Comparison of ENCODE assay signal across 11 cellular contexts in the genomic region with DNA sequence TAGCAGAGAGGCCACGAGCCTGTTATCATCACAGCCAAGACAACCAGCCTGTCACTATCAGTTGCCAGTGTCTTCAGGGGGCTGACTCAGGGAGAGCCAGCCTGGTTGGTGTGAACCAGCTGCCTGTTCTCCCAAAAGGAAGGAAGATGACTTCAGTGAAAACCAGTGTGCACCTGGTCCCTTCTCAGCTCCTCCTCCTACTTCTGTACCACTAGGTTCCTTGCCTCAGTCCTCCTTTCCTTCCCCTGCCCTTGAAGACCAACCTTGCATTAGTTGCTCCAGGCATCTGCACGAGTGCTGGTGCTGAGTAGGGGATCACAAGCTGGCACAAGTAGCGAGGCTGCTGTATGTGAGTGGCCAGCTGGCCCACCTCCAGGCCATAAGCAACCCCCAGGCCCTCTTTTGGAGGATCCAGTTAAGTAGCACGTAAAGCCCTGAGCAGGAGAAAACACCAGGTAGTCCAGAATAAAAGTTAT. TPM values are rescaled to one million over a fixed set of nuclear protein-coding genes. Genes with fewer than 3 reads are reported as not detected.
DNase-seq lines count a peak whose midpoint lies in the region; ATAC-seq and TF ChIP-seq lines count a peak whose summit lies in the region.
"Had no signal": no experiment of that assay in that cellular context is flagged by ENCODE, and none has a peak within 500 bp of the region (broad histone marks: within the 10 kb centered on the region; RNA-seq: fewer than 3 reads in every experiment).

No MANE protein-coding gene starts in this region.

- ATAC-seq in GM21423 (IDR thresholded peaks at IDR 0.05; ENCODE audit: unreplicated experiment) (peak; percentile 6), lower lobe of right lung (no peak)
- ATAC-seq: T-cell had no signal

- TF ChIP-seq CTCF in GM12864 (IDR thresholded peaks at IDR 0.05; ENCODE audit: low read depth, low read length, missing control alignments), result no peak
- no peak for TF ChIP-seq CTCF in left ventricle myocardium inferior (IDR thresholded peaks at IDR 0.05; ENCODE audit: borderline replicate concordance)
- no peak for TF ChIP-seq CTCF in lower lobe of right lung (IDR thresholded peaks at IDR 0.05)

- peak; percentile 47 for DNase-seq in GM12864 (ENCODE audit: low read depth)
- peak; percentile 48 for DNase-seq in NCI-H69 (lab: John Stamatoyannopoulos, UW)
- no peak for DNase-seq in left ventricle myocardium inferior
- no peak for DNase-seq in HK-2 (ENCODE audit: unreplicated experiment)
- DNase-seq in lower lobe of right lung, result no peak
- DNase-seq in EL, result no peak
- DNase-seq in activated naive CD8-positive, alpha-beta T cell treated with anti-CD3 and anti-CD28 coated beads for 36 hours, result no peak

- H3K9me3 ChIP-seq in left ventricle myocardium inferior (replicated peaks) (no peaks in the 10 kb centered on the region), lower lobe of right lung (no peaks in the 10 kb centered on the region)
- H3K9me3 ChIP-seq: suprapubic skin had no signal

- H3K27me3 ChIP-seq in left ventricle myocardium inferior (ENCODE audit: low read depth) (no peaks in the 10 kb centered on the region), lower lobe of right lung (ENCODE audit: low read depth) (no peaks in the 10 kb centered on the region)
- H3K27me3 ChIP-seq: suprapubic skin had no signal

- H3K4me3 ChIP-seq in GM12864 (ENCODE audit: low read depth, low read length) (peak overlapping the region; percentile 49), left ventricle myocardium inferior (peak overlapping the region; percentile 46), lower lobe of right lung (no peak overlapping the region)
- H3K4me3 ChIP-seq: suprapubic skin had no signal

- H3K27me3 Mint-ChIP-seq in activated naive CD8-positive, alpha-beta T cell treated with anti-CD3 and anti-CD28 coated beads for 36 hours, result no peaks in the 10 kb centered on the region
- H3K27me3 Mint-ChIP-seq: T-cell had no signal

- H3K4me1 ChIP-seq in left ventricle myocardium inferior (peaks cover 20% of the 10 kb centered on the region), lower lobe of right lung (peaks cover 12% of the 10 kb centered on the region)
- H3K4me1 ChIP-seq: parathyroid adenoma had no signal

- intact Hi-C loops in left ventricle myocardium inferior (cut with micrococcal nuclease) (loop anchor here (10.0 kb wide), 1 partner anchor 57 kb away; the partner anchor contains the start of gene PLEKHH3), lower lobe of right lung (cut with DNase I) (no loop called here)

- H3K36me3 Mint-ChIP-seq in activated naive CD8-positive, alpha-beta T cell treated with anti-CD3 and anti-CD28 coated beads for 36 hours, result peaks cover 19% of the 10 kb centered on the region

- H3K27ac ChIP-seq in left ventricle myocardium inferior (replicated peaks), result peak overlapping the region; percentile 89
- H3K27ac ChIP-seq in lower lobe of right lung, result no peak overlapping the region
- H3K27ac ChIP-seq: parathyroid adenoma, suprapubic skin had no signal

- H3K4me1 Mint-ChIP-seq in activated naive CD8-positive, alpha-beta T cell treated with anti-CD3 and anti-CD28 coated beads for 36 hours, result peaks cover 2% of the 10 kb centered on the region

- no peaks in the 10 kb centered on the region for H3K9me3 Mint-ChIP-seq in activated naive CD8-positive, alpha-beta T cell treated with anti-CD3 and anti-CD28 coated beads for 36 hours
- H3K9me3 Mint-ChIP-seq: T-cell had no signal

- no peak overlapping the region for H3K4me3 Mint-ChIP-seq in activated naive CD8-positive, alpha-beta T cell treated with anti-CD3 and anti-CD28 coated beads for 36 hours
- H3K4me3 Mint-ChIP-seq: T-cell had no signal

- no peak overlapping the region for H3K27ac Mint-ChIP-seq in activated naive CD8-positive, alpha-beta T cell treated with anti-CD3 and anti-CD28 coated beads for 36 hours
- H3K27ac Mint-ChIP-seq: T-cell had no signal

- peaks cover 32% of the 10 kb centered on the region for H3K36me3 ChIP-seq in left ventricle myocardium inferior
- peaks cover 32% of the 10 kb centered on the region for H3K36me3 ChIP-seq in lower lobe of right lung

RNA-seq across cellular contexts. Expression of gene TUBG1, which starts 8.5 kb away (rescaled TPM):
- 48.0 TPM for total RNA-seq in left ventricle myocardium inferior
- total RNA-seq in lower lobe of right lung, result 30.3 TPM
- 10 to 100 TPM; 93.1 to 95.4 TPM for total RNA-seq in activated naive CD8-positive, alpha-beta T cell treated with anti-CD3 and anti-CD28 coated beads for 36 hours

RNA-seq across cellular contexts. Expression of gene RETREG3, which starts 8.8 kb away (rescaled TPM):
- 17.6 TPM for total RNA-seq in left ventricle myocardium inferior
- 70.7 TPM for total RNA-seq in lower lobe of right lung
- total RNA-seq in activated naive CD8-positive, alpha-beta T cell treated with anti-CD3 and anti-CD28 coated beads for 36 hours, result 10 to 100 TPM; 18.3 to 22.7 TPM

RNA-seq across cellular contexts. Expression of gene PSMC3IP, which starts 40.5 kb away (rescaled TPM):
- total RNA-seq in left ventricle myocardium inferior (2.5 TPM), lower lobe of right lung (4.8 TPM)
- total RNA-seq in activated naive CD8-positive, alpha-beta T cell treated with anti-CD3 and anti-CD28 coated beads for 36 hours, result 10 to 100 TPM; 32.5 to 36.2 TPM

RNA-seq across cellular contexts. Expression of gene TUBG2, which starts 41.1 kb away (rescaled TPM):
- 15.6 TPM for total RNA-seq in left ventricle myocardium inferior
- total RNA-seq in lower lobe of right lung, result 16.8 TPM
- total RNA-seq in activated naive CD8-positive, alpha-beta T cell treated with anti-CD3 and anti-CD28 coated beads for 36 hours, result 1 to 10 TPM; 7.1 to 7.8 TPM

RNA-seq across cellular contexts. Expression of gene MLX, which starts 51.1 kb away (rescaled TPM):
- total RNA-seq in left ventricle myocardium inferior (79.7 TPM), lower lobe of right lung (70.5 TPM)
- total RNA-seq in activated naive CD8-positive, alpha-beta T cell treated with anti-CD3 and anti-CD28 coated beads for 36 hours, result 10 to 100 TPM; 57.3 to 57.5 TPM

Comparison
In these comparisons a context has a peak if more than half of its experiments do, and no peak if none do; other contexts are left out.
1. DNase-seq: peak in GM12864 (single experiment) and NCI-H69 (single experiment); none in left ventricle myocardium inferior (single experiment), HK-2 (single experiment), lower lobe of right lung (single experiment), EL (single experiment) and activated naive CD8-positive, alpha-beta T cell treated with anti-CD3 and anti-CD28 coated beads for 36 hours (single experiment).